Comparison of ENCODE assay signal across 8 cellular contexts in genomic region chr6:13908955-13909381, GRCh38. TPM values are rescaled to one million over a fixed set of nuclear protein-coding genes. Genes with fewer than 3 reads are reported as not detected.
DNase-seq lines count a peak whose midpoint lies in the region; ATAC-seq, FAIRE-seq and TF ChIP-seq lines count a peak whose summit lies in the region.

No MANE protein-coding gene starts in this region.

- no peaks in the 10 kb centered on the region for H3K9me2 ChIP-seq in SK-N-SH
- no peaks in the 10 kb centered on the region for H3K9me2 ChIP-seq in hepatocyte (replicated peaks; ENCODE audit: insufficient read depth)

- H3K4me3 ChIP-seq in GM12864 (ENCODE audit: low read depth, low read length) (no peak overlapping the region), SK-N-SH (ENCODE audit: low read depth in 2 of 2, low read length in 1 of 2) (no peak overlapping the region), astrocyte of the spinal cord (ENCODE audit: low read depth, low read length) (no peak overlapping the region), hepatocyte (no peak overlapping the region)

- H3K4me2 ChIP-seq in SK-N-SH (no peak overlapping the region), hepatocyte (no peak overlapping the region)

- peaks cover under 1 to 2% of the 10 kb centered on the region in 2 experiments; a peak in 2 of 4 replicates for H3K4me1 ChIP-seq in SK-N-SH (ENCODE audit: control insufficient read depth in 1 of 2, insufficient read depth in 2 of 2, low read depth in 1 of 2, low read length in 1 of 2)
- no peaks in the 10 kb centered on the region for H3K4me1 ChIP-seq in hepatocyte (ENCODE audit: insufficient read depth)

- H3K79me2 ChIP-seq in SK-N-SH (ENCODE audit: insufficient read depth) (no peaks in the 10 kb centered on the region), hepatocyte (no peaks in the 10 kb centered on the region)

- peak; percentile 93 for FAIRE-seq in A204.1 (lab: Jason Lieb, UNC)

- H3K36me3 ChIP-seq in SK-N-SH (replicated peaks in 1 of 2; ENCODE audit: control insufficient read depth in 1 of 2, insufficient read depth in 2 of 2, low read length in 1 of 2) (no peaks in the 10 kb centered on the region), hepatocyte (replicated peaks; ENCODE audit: insufficient read depth, low read depth) (no peaks in the 10 kb centered on the region)

- CTCF ChIA-PET in SK-N-SH (lab: Yijun Ruan, JAX) = interaction anchor here (0.7 to 5.3 kb wide), 62 partner anchors 8 to 1714 kb away, joined by 3 to 155 read pairs (median 5); partner anchors contain the start of gene RNF182

- TF ChIP-seq CTCF in GM12864 (IDR thresholded peaks at IDR 0.05; ENCODE audit: low read depth, low read length, missing control alignments) (peak; percentile 65), SK-N-SH (IDR thresholded peaks at IDR 0.05) (peak; percentile 91), astrocyte of the spinal cord (IDR thresholded peaks at IDR 0.05; ENCODE audit: low read depth, low read length) (peak; percentile 64), hepatocyte (IDR thresholded peaks at IDR 0.05; ENCODE audit: poor library complexity) (peak; percentile 78)

- POLR2A ChIA-PET in SK-N-SH (lab: Yijun Ruan, JAX) = no interaction called here

- peak overlapping the region; percentile 73; the same call in 1 of the 2 replicates for H2AFZ ChIP-seq in SK-N-SH (ENCODE audit: low read depth)
- no peak overlapping the region for H2AFZ ChIP-seq in hepatocyte

- no peak for TF ChIP-seq EP300 in SK-N-SH (IDR thresholded peaks at IDR 0.05; ENCODE audit: borderline replicate concordance in 1 of 2, low read depth in 1 of 2, low read length in 1 of 2)

- ATAC-seq in GM21528 (IDR thresholded peaks at IDR 0.05; ENCODE audit: low FRiP score, unreplicated experiment) = no peak

- peak; percentile 21 for DNase-seq in GM12864 (ENCODE audit: low read depth)
- peak; percentile 18 for DNase-seq in NCI-H1092 treated with DMSO at 0.1 percent for 48 hours (lab: John Stamatoyannopoulos, UW)
- peak; percentile 78 for DNase-seq in SK-N-SH
- DNase-seq in astrocyte of the spinal cord (ENCODE audit: low read depth, low spot score) = peak; percentile 81
- DNase-seq in hepatocyte (ENCODE audit: low spot score) = peak; percentile 82
- DNase-seq in smooth muscle cell of the brain vasculature (ENCODE audit: low read depth, low spot score) = peak; percentile 35

- no peaks in the 10 kb centered on the region for H3K27me3 ChIP-seq in SK-N-SH (ENCODE audit: insufficient read depth)
- H3K27me3 ChIP-seq in hepatocyte = peaks cover 10% of the 10 kb centered on the region

- peak; percentile 98 for TF ChIP-seq RAD21 in SK-N-SH (IDR thresholded peaks at IDR 0.05; ENCODE audit: low read length)

- 3% methylated on average over 3 of the region's 3 CpGs for WGBS in SK-N-SH (ENCODE audit: low lambda C conversion rate)
- WGBS in hepatocyte (ENCODE audit: low lambda C conversion rate, missing lambda C conversion rate) = 9% methylated on average over 3 of the region's 3 CpGs

- H3K27ac ChIP-seq in SK-N-SH (ENCODE audit: low read depth in 2 of 2, low read length in 1 of 2) (no peak overlapping the region), hepatocyte (no peak overlapping the region)

- no peak overlapping the region for H3K9ac ChIP-seq in SK-N-SH

- in situ Hi-C loops in astrocyte of the spinal cord (cut with HindIII; ENCODE audit: low sequenced_read_pairs) = loop anchor here (25.0 kb wide), 1 partner anchor 128 kb away; no protein-coding TSS in a partner anchor

- no peaks in the 10 kb centered on the region for H3F3A ChIP-seq in SK-N-SH (replicated peaks; ENCODE audit: insufficient read depth)

- H3K9me3 ChIP-seq in SK-N-SH (no peaks in the 10 kb centered on the region), hepatocyte (ENCODE audit: low read depth) (no peaks in the 10 kb centered on the region)

- H4K20me1 ChIP-seq in SK-N-SH (ENCODE audit: insufficient read depth) (no peaks in the 10 kb centered on the region), hepatocyte (ENCODE audit: insufficient read depth, poor library complexity, severe bottlenecking) (no peaks in the 10 kb centered on the region)

TF ChIP-seq in SK-N-SH, 30 proteins besides CTCF, POLR2A, EP300 and RAD21 (continues in another document):
- TF ChIP-seq MXI1 (IDR thresholded peaks at IDR 0.05; ENCODE audit: low read depth, low read length) (no peak), NFIC (IDR thresholded peaks at IDR 0.05; ENCODE audit: borderline replicate concordance) (no peak), EZH2phosphoT487 (IDR thresholded peaks at IDR 0.05; ENCODE audit: borderline replicate concordance, low read depth) (no peak), GABPA (IDR thresholded peaks at IDR 0.05; ENCODE audit: low read depth) (no peak), SMC3 (IDR thresholded peaks at IDR 0.05; ENCODE audit: low read depth, low read length) (peak; percentile 93), FOXM1 (IDR thresholded peaks at IDR 0.05; ENCODE audit: low read depth) (no peak), ZBTB33 (IDR thresholded peaks at IDR 0.05; ENCODE audit: borderline replicate concordance, low read depth) (no peak), REST (IDR thresholded peaks at IDR 0.05; ENCODE audit: low read depth, low read length) (no peak), NRF1 (IDR thresholded peaks at IDR 0.05; ENCODE audit: low read depth, low read length) (no peak; the same call in 1 of the 2 replicates), SIN3A (IDR thresholded peaks at IDR 0.05; ENCODE audit: borderline replicate concordance, low read depth, low read length) (no peak), POLR2AphosphoS5 (IDR thresholded peaks at IDR 0.05; ENCODE audit: low read depth, low read length) (no peak), RCOR1 (IDR thresholded peaks at IDR 0.05; ENCODE audit: low read length) (0 out of 2 replicates have a peak, but pooled peaks have one; percentile 27), JUND (IDR thresholded peaks at IDR 0.05) (no peak), USF2 (IDR thresholded peaks at IDR 0.05; ENCODE audit: borderline replicate concordance, low read depth, low read length) (no peak), GATA2 (CRISPR knock-in tag; IDR thresholded peaks at IDR 0.05) (peak; percentile 84), PBX3 (IDR thresholded peaks at IDR 0.05) (no peak)

RNA-seq across cellular contexts. Expression of gene RNF182, which starts 15.8 kb away (rescaled TPM):
- 8.0 and 10.9 TPM in 2 replicates for polyA plus RNA-seq in SK-N-SH (2012; rRNA removed)
- polyA plus RNA-seq in SK-N-SH (2012; cell fraction: cytosol; rRNA removed) = 8.7 and 9.7 TPM in 2 replicates
- 7.6 and 8.8 TPM in 2 replicates for polyA plus RNA-seq in SK-N-SH (2012; cell fraction: nucleus; rRNA removed)
- 1.2 and 2.0 TPM in 2 replicates for total RNA-seq in hepatocyte
- 0.40 TPM in 1 of 2 replicates, not detected in the other for polyA plus RNA-seq in hepatocyte

Comparison
In these comparisons a context has a peak if more than half of its experiments do, and no peak if none do; other contexts are left out.
1. DNase-seq: peak in every context shown above with its lines; median percentile 82 in hepatocyte; 81 in astrocyte of the spinal cord; 78 in SK-N-SH; 35 in smooth muscle cell of the brain vasculature; 21 in GM12864; 18 in NCI-H1092 treated with DMSO at 0.1 percent for 48 hours.